Comparison of ENCODE assay signal across 18 cellular contexts in genomic region chr1:94697839-94698238, GRCh38.
DNase-seq lines count a peak whose midpoint lies in the region; ATAC-seq and TF ChIP-seq lines count a peak whose summit lies in the region.
"Had no signal": no experiment of that assay in that cellular context is flagged by ENCODE, and none has a peak within 500 bp of the region (broad histone marks: within the 10 kb centered on the region; RNA-seq: fewer than 3 reads in every experiment).

No MANE protein-coding gene starts in this region.

- no peaks in the 10 kb centered on the region for H3K79me1 ChIP-seq in mesenchymal stem cell (replicated peaks; ENCODE audit: low read length, poor library complexity, severe bottlenecking)

- no peak overlapping the region for H2AK5ac ChIP-seq in mesenchymal stem cell (ENCODE audit: low read length, severe bottlenecking)

- H3K36me3 Mint-ChIP-seq in Caco-2 (ENCODE audit: insufficient read depth, unreplicated experiment): no peaks in the 10 kb centered on the region
- no peaks in the 10 kb centered on the region for H3K36me3 Mint-ChIP-seq in CD4-positive, alpha-beta T cell (ENCODE audit: low read depth)
- H3K36me3 Mint-ChIP-seq: activated naive CD4-positive, alpha-beta T cell treated with anti-CD3 and anti-CD28 coated beads, Interleukin-2, amount 10 ng/mL, durations not matched to agents 7 days and 5 days; natural killer cell; T-cell had no signal

- no peak overlapping the region for H2BK120ac ChIP-seq in mesenchymal stem cell (ENCODE audit: low read depth, low read length)

- H3K4ac ChIP-seq in mesenchymal stem cell (ENCODE audit: low read depth in 1 of 2, low read length in 2 of 2): no peak overlapping the region

- no peak overlapping the region for H3K14ac ChIP-seq in mesenchymal stem cell (ENCODE audit: low read length in 2 of 2)

- TF ChIP-seq CTCF in Caco-2 (IDR thresholded peaks at IDR 0.05; ENCODE audit: insufficient read depth in 1 of 2, low read depth in 1 of 2, low read length in 1 of 2, severe bottlenecking in 1 of 2, unreplicated experiment in 1 of 2): no peak
- TF ChIP-seq CTCF in CD4-positive, alpha-beta T cell (IDR thresholded peaks at IDR 0.05): no peak

- H2BK15ac ChIP-seq in mesenchymal stem cell (ENCODE audit: low read depth, poor library complexity, severe bottlenecking): no peak overlapping the region

- H2BK5ac ChIP-seq in mesenchymal stem cell (ENCODE audit: low read depth, low read length, poor library complexity, severe bottlenecking): no peak overlapping the region

- peak overlapping the region; percentile 67 for H3K27ac Mint-ChIP-seq in Caco-2 (ENCODE audit: unreplicated experiment)
- no peak overlapping the region for H3K27ac Mint-ChIP-seq in CD4-positive, alpha-beta T cell
- H3K27ac Mint-ChIP-seq: activated naive CD4-positive, alpha-beta T cell treated with anti-CD3 and anti-CD28 coated beads, Interleukin-2, amount 10 ng/mL, durations not matched to agents 7 days and 5 days; natural killer cell; T-cell had no signal

- H2BK12ac ChIP-seq in mesenchymal stem cell (ENCODE audit: low read length in 2 of 2): no peak overlapping the region

- CTCF ChIA-PET in Caco-2 (lab: Charles Lee): interaction anchor here (0.6 kb wide), 1 partner anchor 329 kb away, joined by 3 read pairs; no protein-coding TSS in a partner anchor
- CTCF ChIA-PET in CD4-positive, alpha-beta T cell (lab: Charles Lee): no interaction called here

- intact Hi-C loops in Caco-2 (cut with micrococcal nuclease; ENCODE audit: unreplicated experiment) (loop anchor here (5.0 kb wide), 3 partner anchors 36 to 109 kb away; no protein-coding TSS in a partner anchor), aorta (cut with DNase I) (no loop called here), left ventricle myocardium superior (cut with micrococcal nuclease) (no loop called here)
- intact Hi-C loops in CD4-positive, alpha-beta T cell (cut with DNase I, micrococcal nuclease): no loop called here

- H4K91ac ChIP-seq in mesenchymal stem cell (ENCODE audit: low read length): no peak overlapping the region

- no peak overlapping the region for H4K8ac ChIP-seq in mesenchymal stem cell (ENCODE audit: low read length)

- H3K4me2 ChIP-seq in mesenchymal stem cell (ENCODE audit: low read length, poor library complexity, severe bottlenecking): no peak overlapping the region

- WGBS in mesenchymal stem cell: 48% methylated on average over 3 of the region's 5 CpGs
- WGBS in aorta, 2 donors: 85 to 93% methylated on average over 5 of the region's 5 CpGs

- no peaks in the 10 kb centered on the region for H3K27me3 ChIP-seq in Caco-2 (replicated peaks; ENCODE audit: control insufficient read depth, insufficient read depth, low read length)
- no peaks in the 10 kb centered on the region for H3K27me3 ChIP-seq in mesenchymal stem cell (ENCODE audit: control insufficient read depth in 1 of 2, insufficient read depth in 1 of 2, low read length in 2 of 2)
- H3K27me3 ChIP-seq in CD4-positive, alpha-beta T cell (ENCODE audit: control insufficient read depth, insufficient read depth, low read length): no peaks in the 10 kb centered on the region
- H3K27me3 ChIP-seq in aorta (ENCODE audit: control insufficient read depth in 1 of 2, insufficient read depth in 2 of 2, low read length in 1 of 2): no peaks in the 10 kb centered on the region
- H3K27me3 ChIP-seq: dorsolateral prefrontal cortex had no signal

- H3K27ac ChIP-seq in mesenchymal stem cell (ENCODE audit: low read length, poor library complexity, severe bottlenecking): peak overlapping the region; percentile 60
- no peak overlapping the region for H3K27ac ChIP-seq in CD4-positive, alpha-beta T cell (ENCODE audit: low read depth, low read length)
- H3K27ac ChIP-seq in aorta (ENCODE audit: low read depth in 1 of 2, low read length in 2 of 2): no peak overlapping the region
- H3K27ac ChIP-seq: dorsolateral prefrontal cortex had no signal

- H3K36me3 ChIP-seq in Caco-2 (ENCODE audit: control insufficient read depth, insufficient read depth, low read length): no peaks in the 10 kb centered on the region
- no peaks in the 10 kb centered on the region for H3K36me3 ChIP-seq in mesenchymal stem cell (ENCODE audit: control insufficient read depth in 1 of 2, insufficient read depth in 2 of 2, low read depth in 1 of 2, low read length in 2 of 2)
- no peaks in the 10 kb centered on the region for H3K36me3 ChIP-seq in aorta (ENCODE audit: control insufficient read depth in 1 of 2, insufficient read depth in 2 of 2, low read length in 1 of 2)

- H3K4me3 Mint-ChIP-seq in Caco-2 (ENCODE audit: unreplicated experiment): peak overlapping the region; percentile 31
- no peak overlapping the region for H3K4me3 Mint-ChIP-seq in CD4-positive, alpha-beta T cell
- H3K4me3 Mint-ChIP-seq: activated naive CD4-positive, alpha-beta T cell treated with anti-CD3 and anti-CD28 coated beads, Interleukin-2, amount 10 ng/mL, durations not matched to agents 7 days and 5 days; natural killer cell; T-cell had no signal

- no peak overlapping the region for H3K18ac ChIP-seq in mesenchymal stem cell (ENCODE audit: low read depth in 1 of 2, low read length in 2 of 2)

- peak; percentile 45 to 57 for DNase-seq in Caco-2
- DNase-seq in NCI-H128 (lab: John Stamatoyannopoulos, UW; ENCODE audit: unreplicated experiment): peak; percentile 18
- DNase-seq in NCI-H748 (lab: John Stamatoyannopoulos, UW; ENCODE audit: unreplicated experiment): peak; percentile 98
- DNase-seq in mesenchymal stem cell: no peak
- DNase-seq in CD4-positive, alpha-beta T cell: no peak
- no peak for DNase-seq in aorta
- no peak for DNase-seq in left ventricle myocardium superior
- DNase-seq: activated naive CD4-positive, alpha-beta T cell treated with anti-CD3 and anti-CD28 coated beads, Interleukin-2, amount 10 ng/mL, durations not matched to agents 7 days and 5 days; dorsolateral prefrontal cortex; H7; Karpas-422; natural killer cell; NCI-H446; retina; T-cell had no signal

- no peak overlapping the region for H3K23ac ChIP-seq in mesenchymal stem cell (ENCODE audit: low read length in 2 of 2)

- H3K4me1 ChIP-seq in Caco-2 (peaks cover 24% of the 10 kb centered on the region), mesenchymal stem cell (ENCODE audit: control insufficient read depth, insufficient read depth, low read depth, low read length) (peaks cover 6% of the 10 kb centered on the region), aorta (ENCODE audit: control insufficient read depth in 1 of 2, insufficient read depth in 2 of 2, low read length in 2 of 2) (no peaks in the 10 kb centered on the region)

- no peak overlapping the region for H2AFZ ChIP-seq in mesenchymal stem cell (ENCODE audit: low read depth, low read length)

- POLR2A ChIA-PET in Caco-2 (lab: Charles Lee): no interaction called here
- POLR2A ChIA-PET in CD4-positive, alpha-beta T cell (lab: Charles Lee): no interaction called here

- H3K9ac ChIP-seq in mesenchymal stem cell (ENCODE audit: low read length): no peak overlapping the region

- ATAC-seq in GM18858 (IDR thresholded peaks at IDR 0.05; ENCODE audit: unreplicated experiment): no peak
- ATAC-seq in CD4-positive, alpha-beta T cell (ENCODE audit: poor library complexity): no peak
- ATAC-seq in aorta (ENCODE audit: low FRiP score): no peak
- ATAC-seq in left ventricle myocardium superior: no peak
- ATAC-seq: activated CD4-positive, CD25-positive, alpha-beta regulatory T cell treated with anti-CD3 and anti-CD28 coated beads, Interleukin-2, amount 50 U/mL, for 24 hours; natural killer cell; Panc1; T-cell had no signal

- peaks cover 27% of the 10 kb centered on the region for H3K4me1 Mint-ChIP-seq in Caco-2 (ENCODE audit: low read depth, unreplicated experiment)
- no peaks in the 10 kb centered on the region for H3K4me1 Mint-ChIP-seq in CD4-positive, alpha-beta T cell (ENCODE audit: low read depth)

- H3K9me3 ChIP-seq in Caco-2 (no peaks in the 10 kb centered on the region), mesenchymal stem cell (ENCODE audit: control insufficient read depth, low read length) (no peaks in the 10 kb centered on the region), aorta (ENCODE audit: control insufficient read depth, low read length) (no peaks in the 10 kb centered on the region)
- no peaks in the 10 kb centered on the region for H3K9me3 ChIP-seq in CD4-positive, alpha-beta T cell (ENCODE audit: control insufficient read depth, low read length)

- H3K27me3 Mint-ChIP-seq in Caco-2 (ENCODE audit: insufficient read depth, unreplicated experiment): no peaks in the 10 kb centered on the region
- peaks cover 9% of the 10 kb centered on the region for H3K27me3 Mint-ChIP-seq in CD4-positive, alpha-beta T cell

- H3K4me3 ChIP-seq in Caco-2 (ENCODE audit: low read depth, low read length) (no peak overlapping the region), mesenchymal stem cell (ENCODE audit: insufficient read depth in 1 of 2, low read depth in 1 of 2, low read length in 2 of 2) (no peak overlapping the region), aorta (ENCODE audit: low read length in 2 of 2) (no peak overlapping the region)
- H3K4me3 ChIP-seq: dorsolateral prefrontal cortex had no signal

- H3K9me3 Mint-ChIP-seq in Caco-2 (ENCODE audit: unreplicated experiment): peaks cover 18% of the 10 kb centered on the region
- no peaks in the 10 kb centered on the region for H3K9me3 Mint-ChIP-seq in CD4-positive, alpha-beta T cell
- H3K9me3 Mint-ChIP-seq: activated naive CD4-positive, alpha-beta T cell treated with anti-CD3 and anti-CD28 coated beads, Interleukin-2, amount 10 ng/mL, durations not matched to agents 7 days and 5 days; natural killer cell; T-cell had no signal

- BruUV-seq in Caco-2 (replicated peaks; lab: Mats Ljungman, UMichigan): no TSS peak

Comparison
In these comparisons a context has a peak if more than half of its experiments do, and no peak if none do; other contexts are left out.
1. DNase-seq: peak in Caco-2 (2 of 2), NCI-H128 (single experiment) and NCI-H748 (single experiment); none in mesenchymal stem cell (single experiment), CD4-positive, alpha-beta T cell (0 of 10), aorta (0 of 2) and left ventricle myocardium superior (single experiment).